In genomic region chr2:234745347-234745746, GRCh38 we compare ENCODE assay signal across 18 cellular contexts.
A peak's percentile ranks its signal among the peaks of the same experiment; 100 is the strongest.
DNase-seq lines count a peak whose midpoint lies in the region; ATAC-seq and TF ChIP-seq lines count a peak whose summit lies in the region.
"Had no signal": no experiment of that assay in that cellular context is flagged by ENCODE, and none has a peak within 500 bp of the region (broad histone marks: within the 10 kb centered on the region; RNA-seq: fewer than 3 reads in every experiment).

No MANE protein-coding gene starts in this region.

- ATAC-seq in GM21423 (IDR thresholded peaks at IDR 0.05; ENCODE audit: unreplicated experiment) = no peak
- ATAC-seq: lower lobe of right lung had no signal

- peak; percentile 24 for TF ChIP-seq CTCF in fibroblast of villous mesenchyme (IDR thresholded peaks at IDR 0.05; ENCODE audit: insufficient read depth, low read depth, low read length)

- H3K4me3 ChIP-seq in fibroblast of villous mesenchyme (ENCODE audit: low read depth, low read length) = no peak overlapping the region
- H3K4me3 ChIP-seq: dorsolateral prefrontal cortex, lower lobe of right lung, right atrium auricular region, SK-N-MC had no signal

- DNase-seq in NCI-H82 (lab: John Stamatoyannopoulos, UW) (peak; percentile 27), NCI-H82 treated with DMSO at 0.1 percent for 48 hours (lab: John Stamatoyannopoulos, UW; ENCODE audit: unreplicated experiment) (no peak), SK-MEL-5 (ENCODE audit: low read depth, low spot score) (peak; percentile 54), fibroblast of villous mesenchyme (ENCODE audit: low read depth) (no peak), AG08395 (ENCODE audit: low spot score) (no peak)
- DNase-seq in stimulated activated naive CD4-positive, alpha-beta T cell (lab: John Stamatoyannopoulos, UW) = no peak
- DNase-seq in activated T-cell treated with anti-CD3 and anti-CD28 coated beads, Interleukin-2, amount 50 U/mL, for 48 hours = no peak
- DNase-seq: activated CD8-positive, alpha-beta memory T cell treated with anti-CD3 and anti-CD28 coated beads for 24 hours; activated effector memory CD4-positive, alpha-beta T cell treated with anti-CD3 and anti-CD28 coated beads, Interleukin-2, amount 50 U/mL, for 16 hours; dorsolateral prefrontal cortex; foreskin fibroblast; HCEC 1CT; KBM-7; lower lobe of right lung; NCI-H1417 had no signal

- in situ Hi-C loops in SK-MEL-5 (cut with HindIII; ENCODE audit: low pct_unique_long_range_greater_than_20kb, low sequenced_read_pairs) = no loop called here

Comparison
In these comparisons a context has a peak if more than half of its experiments do, and no peak if none do; other contexts are left out.
1. DNase-seq: peak in NCI-H82 (single experiment) and SK-MEL-5 (single experiment); none in NCI-H82 treated with DMSO at 0.1 percent for 48 hours (single experiment), fibroblast of villous mesenchyme (single experiment), AG08395 (single experiment), stimulated activated naive CD4-positive, alpha-beta T cell (0 of 6) and activated T-cell treated with anti-CD3 and anti-CD28 coated beads, Interleukin-2, amount 50 U/mL, for 48 hours (0 of 2).